Comparison of ENCODE assay signal across 8 cellular contexts in genomic region chr7:141739250-141739649, GRCh38. TPM values are rescaled to one million over a fixed set of nuclear protein-coding genes. Genes with fewer than 3 reads are reported as not detected.
A peak's percentile ranks its signal among the peaks of the same experiment; 100 is the strongest.
DNase-seq lines count a peak whose midpoint lies in the region; ATAC-seq and TF ChIP-seq lines count a peak whose summit lies in the region.

No MANE protein-coding gene starts in this region.

- no peaks in the 10 kb centered on the region for H3K27me3 ChIP-seq in gastroesophageal sphincter
- H3K27me3 ChIP-seq in spleen (replicated peaks in 1 of 7), result no peaks in the 10 kb centered on the region

- H3K4me1 ChIP-seq in gastroesophageal sphincter (peaks cover 4 to 37% (median 16%) of the 10 kb centered on the region in 3 donors), spleen (peaks cover 18 to 55% (median 43%) of the 10 kb centered on the region in 6 donors), mucosa of descending colon (ENCODE audit: low read depth) (peaks cover 7% of the 10 kb centered on the region)

- POLR2A ChIA-PET in activated CD4-positive, alpha-beta memory T cell treated with anti-CD3 and anti-CD28 coated beads for 36 hours (lab: Charles Lee), result interaction anchor here (1.0 to 2.6 kb wide), 2 partner anchors 37 to 189 kb away, joined by 3 to 20 read pairs; partner anchors contain the start of gene DENND11

- H3K9me3 ChIP-seq in gastroesophageal sphincter (no peaks in the 10 kb centered on the region), spleen (no peaks in the 10 kb centered on the region), mucosa of descending colon (no peaks in the 10 kb centered on the region)

- no peak for TF ChIP-seq EP300 in gastroesophageal sphincter (IDR thresholded peaks at IDR 0.05)

- ATAC-seq in gastroesophageal sphincter (no peak), mucosa of descending colon (no peak)

- H3K9me3 Mint-ChIP-seq in T-helper 1 cell treated with Interleukin-12 subunit alpha and Interleukin-12 subunit beta and Interleukin-4 antibody, amounts not matched to agents 30 μg/mL and 1 μg/mL, for 36 hours, result no peaks in the 10 kb centered on the region
- H3K9me3 Mint-ChIP-seq in activated CD4-positive, alpha-beta memory T cell treated with anti-CD3 and anti-CD28 coated beads for 36 hours, result no peaks in the 10 kb centered on the region

- TF ChIP-seq CTCF in gastroesophageal sphincter (IDR thresholded peaks at IDR 0.05) (no peak), spleen (IDR thresholded peaks at IDR 0.05 in 8 of 11, conservative IDR thresholded peaks at IDR 0.05 in 3 of 11) (no peak), mucosa of descending colon (IDR thresholded peaks at IDR 0.05) (no peak)

- TF ChIP-seq POLR2A in gastroesophageal sphincter (IDR thresholded peaks at IDR 0.05) (no peak), spleen (IDR thresholded peaks at IDR 0.05) (no peak)

- WGBS in gastroesophageal sphincter (ENCODE audit: low coverage in 1 of 2), 2 donors, result 47 to 67% methylated on average over 3 of the region's 3 CpGs
- 55 to 75% (median 64%) methylated on average over 3 of the region's 3 CpGs for WGBS in spleen, 5 donors

- H3K4me3 ChIP-seq in gastroesophageal sphincter (peak overlapping the region; percentile 74 to 76), spleen (peak overlapping the region in 7 of 8 donors; percentile 41 to 84 (median 76)), mucosa of descending colon (no peak overlapping the region)

- H3K27me3 Mint-ChIP-seq in T-helper 1 cell treated with Interleukin-12 subunit alpha and Interleukin-12 subunit beta and Interleukin-4 antibody, amounts not matched to agents 30 μg/mL and 1 μg/mL, for 36 hours (ENCODE audit: low read depth), result no peaks in the 10 kb centered on the region
- no peaks in the 10 kb centered on the region for H3K27me3 Mint-ChIP-seq in activated CD4-positive, alpha-beta memory T cell treated with anti-CD3 and anti-CD28 coated beads for 36 hours

- peak overlapping the region; percentile 71 for H3K4me3 Mint-ChIP-seq in T-helper 1 cell treated with Interleukin-12 subunit alpha and Interleukin-12 subunit beta and Interleukin-4 antibody, amounts not matched to agents 30 μg/mL and 1 μg/mL, for 36 hours
- H3K4me3 Mint-ChIP-seq in activated CD4-positive, alpha-beta memory T cell treated with anti-CD3 and anti-CD28 coated beads for 36 hours, result peak overlapping the region; percentile 99

- no peak for DNase-seq in T-helper 1 cell
- DNase-seq in activated CD4-positive, alpha-beta memory T cell treated with anti-CD3 and anti-CD28 coated beads for 36 hours, result no peak
- DNase-seq in spleen, result no peak
- no peak for DNase-seq in mucosa of descending colon
- DNase-seq in GM19240 (ENCODE audit: insufficient read length, low spot score), result no peak
- DNase-seq in NK-92 treated with Interleukin-12 subunit alpha and Interleukin-12 subunit beta, amount 100 ng/mL, for 24 hours (lab: John Stamatoyannopoulos, UW), result no peak

- intact Hi-C loops in activated CD4-positive, alpha-beta memory T cell treated with anti-CD3 and anti-CD28 coated beads for 36 hours (cut with micrococcal nuclease), result loop anchor here (2.0 to 10.0 kb wide), 2 partner anchors 180 to 1564 kb away; partner anchors contain the start of gene KDM7A
- intact Hi-C loops in spleen (cut with DNase I; ENCODE audit: low total_unique reads), result loop anchor here (10.0 kb wide), 1 partner anchor 84 kb away; no protein-coding TSS in a partner anchor
- intact Hi-C loops in mucosa of descending colon (cut with DNase I, micrococcal nuclease), result loop anchor here in 1 of 2 donors (2.0 to 5.0 kb wide), 2 partner anchors 37 to 84 kb away; partner anchors contain the start of gene DENND11

- H3K36me3 ChIP-seq in gastroesophageal sphincter, result peaks cover 7 to 49% of the 10 kb centered on the region in 2 donors
- H3K36me3 ChIP-seq in spleen, result peaks cover 0 to 52% (median 38%) of the 10 kb centered on the region in 6 donors
- no peaks in the 10 kb centered on the region for H3K36me3 ChIP-seq in mucosa of descending colon (ENCODE audit: low read depth)

- H3K4me1 Mint-ChIP-seq in T-helper 1 cell treated with Interleukin-12 subunit alpha and Interleukin-12 subunit beta and Interleukin-4 antibody, amounts not matched to agents 30 μg/mL and 1 μg/mL, for 36 hours (ENCODE audit: low read depth), result peaks cover 21% of the 10 kb centered on the region
- peaks cover 40% of the 10 kb centered on the region for H3K4me1 Mint-ChIP-seq in activated CD4-positive, alpha-beta memory T cell treated with anti-CD3 and anti-CD28 coated beads for 36 hours (ENCODE audit: low read depth)

- H3K36me3 Mint-ChIP-seq in T-helper 1 cell treated with Interleukin-12 subunit alpha and Interleukin-12 subunit beta and Interleukin-4 antibody, amounts not matched to agents 30 μg/mL and 1 μg/mL, for 36 hours (ENCODE audit: low read depth), result peaks cover 34% of the 10 kb centered on the region
- H3K36me3 Mint-ChIP-seq in activated CD4-positive, alpha-beta memory T cell treated with anti-CD3 and anti-CD28 coated beads for 36 hours, result peaks cover 45% of the 10 kb centered on the region

- CTCF ChIA-PET in activated CD4-positive, alpha-beta memory T cell treated with anti-CD3 and anti-CD28 coated beads for 36 hours (lab: Charles Lee), result interaction anchor here (1.4 to 3.0 kb wide), 8 partner anchors 12 to 725 kb away, joined by 4 to 36 read pairs (median 12); partner anchors contain the start of genes DENND11, MRPS33 and WEE2

- H3K27ac ChIP-seq in gastroesophageal sphincter, result peak overlapping the region in 1 of 4 donors; percentile 86
- H3K27ac ChIP-seq in spleen, result no peak overlapping the region

- H3K27ac Mint-ChIP-seq in T-helper 1 cell treated with Interleukin-12 subunit alpha and Interleukin-12 subunit beta and Interleukin-4 antibody, amounts not matched to agents 30 μg/mL and 1 μg/mL, for 36 hours, result peak overlapping the region; percentile 49
- H3K27ac Mint-ChIP-seq in activated CD4-positive, alpha-beta memory T cell treated with anti-CD3 and anti-CD28 coated beads for 36 hours, result peak overlapping the region; percentile 54

RNA-seq across cellular contexts. Expression of gene SSBP1, which starts 1.1 kb away (rescaled TPM):
- total RNA-seq in activated CD4-positive, alpha-beta memory T cell treated with anti-CD3 and anti-CD28 coated beads for 36 hours, result 100 to 1,000 TPM; 207 to 234 TPM
- total RNA-seq in gastroesophageal sphincter, result 100 to 1,000 TPM; 125 to 138 (median 131) TPM
- 100 to 1,000 TPM in 2 of 7 donors, 10 to 100 TPM in 5; 69.3 to 122 (median 83.2) TPM for total RNA-seq in spleen
- 100 to 1,000 TPM; 145 to 185 (median 166) TPM for polyA plus RNA-seq in spleen
- 10 to 100 TPM; 67.3 to 96.4 (median 81.6) TPM for total RNA-seq in mucosa of descending colon

RNA-seq across cellular contexts. Expression of gene TAS2R3, which starts 24.6 kb away (rescaled TPM):
- total RNA-seq in activated CD4-positive, alpha-beta memory T cell treated with anti-CD3 and anti-CD28 coated beads for 36 hours, result under 1 TPM; 0.59 to 0.63 TPM
- total RNA-seq in gastroesophageal sphincter (1 to 10 TPM in 2 of 4 donors, under 1 TPM in 1, not detected in 1; 0.62 to 4.2 (median 1.5) TPM), spleen (1 to 10 TPM; 1.5 to 9.3 (median 4.8) TPM), mucosa of descending colon (1 to 10 TPM; 1.8 to 3.0 (median 2.7) TPM)
- not detected for polyA plus RNA-seq in spleen

RNA-seq across cellular contexts. Expression of gene WEE2, which starts 31.1 kb away (rescaled TPM):
- total RNA-seq in activated CD4-positive, alpha-beta memory T cell treated with anti-CD3 and anti-CD28 coated beads for 36 hours, result not detected
- total RNA-seq in gastroesophageal sphincter, result not detected
- total RNA-seq in spleen, result not detected
- polyA plus RNA-seq in spleen, result under 1 TPM in 1 of 3 donors, not detected in 2; 0.04 TPM
- not detected for total RNA-seq in mucosa of descending colon

RNA-seq across cellular contexts. Expression of gene TAS2R4, which starts 37.2 kb away (rescaled TPM):
- under 1 TPM; 0.56 to 0.62 TPM for total RNA-seq in activated CD4-positive, alpha-beta memory T cell treated with anti-CD3 and anti-CD28 coated beads for 36 hours
- total RNA-seq in gastroesophageal sphincter (1 to 10 TPM in 1 of 4 donors, under 1 TPM in 3; 0.15 to 2.8 (median 0.52) TPM), spleen (1 to 10 TPM in 6 of 7 donors, under 1 TPM in 1; 0.94 to 4.8 (median 2.6) TPM), mucosa of descending colon (1 to 10 TPM; 1.1 to 2.3 (median 2.1) TPM)
- under 1 TPM; 0.17 to 0.48 (median 0.17) TPM for polyA plus RNA-seq in spleen

RNA-seq across cellular contexts. Expression of gene DENND11, which starts 37.3 kb away (rescaled TPM):
- total RNA-seq in activated CD4-positive, alpha-beta memory T cell treated with anti-CD3 and anti-CD28 coated beads for 36 hours, result 10 to 100 TPM; 27.5 to 28.9 TPM
- total RNA-seq in gastroesophageal sphincter, result 10 to 100 TPM; 17.1 to 21.9 (median 19.9) TPM
- total RNA-seq in spleen, result 10 to 100 TPM; 37.9 to 68.4 (median 59.3) TPM
- polyA plus RNA-seq in spleen, result 10 to 100 TPM in 1 of 3 donors, 1 to 10 TPM in 2; 7.6 to 14.4 (median 7.9) TPM
- total RNA-seq in mucosa of descending colon, result 10 to 100 TPM; 25.6 to 38.1 (median 28.0) TPM
